Comparison of ENCODE assay signal across 11 cellular contexts in the genomic region with DNA sequence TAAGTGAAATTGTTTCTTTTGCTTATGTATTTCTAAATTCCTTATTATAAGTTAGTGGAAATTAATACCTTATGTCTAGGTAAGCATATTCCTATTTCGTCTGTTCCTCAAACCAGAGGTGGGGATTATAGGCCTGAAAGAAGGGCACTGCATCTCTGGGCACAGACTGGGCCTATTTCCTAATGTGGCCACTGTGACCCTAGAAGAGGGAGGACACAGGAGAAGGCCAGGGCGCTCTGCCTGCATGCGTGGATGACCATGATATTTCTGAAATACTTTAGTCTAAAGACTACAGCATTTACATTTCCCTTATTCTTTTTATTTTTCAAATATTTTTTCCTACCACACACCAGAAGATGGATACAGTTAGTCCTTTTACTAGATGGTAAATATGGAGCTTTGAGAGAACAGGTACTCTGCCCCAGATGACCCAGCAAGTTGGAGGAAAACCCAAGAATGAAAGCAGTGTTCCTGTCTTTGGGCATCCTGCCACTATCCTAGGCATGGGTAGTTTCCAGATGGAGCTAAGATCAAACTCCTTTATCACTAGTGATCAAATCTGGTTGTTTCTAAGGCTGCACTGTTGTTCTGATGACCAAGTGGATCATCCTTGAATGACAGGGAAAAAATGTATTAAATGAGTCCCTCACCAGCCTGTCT. TPM values are rescaled to one million over a fixed set of nuclear protein-coding genes. Genes with fewer than 3 reads are reported as not detected.
A peak's percentile ranks its signal among the peaks of the same experiment; 100 is the strongest.
DNase-seq lines count a peak whose midpoint lies in the region; ATAC-seq and TF ChIP-seq lines count a peak whose summit lies in the region.
"Had no signal": no experiment of that assay in that cellular context is flagged by ENCODE, and none has a peak within 500 bp of the region (broad histone marks: within the 10 kb centered on the region; RNA-seq: fewer than 3 reads in every experiment).

No MANE protein-coding gene starts in this region.

- in situ Hi-C loops in mammary epithelial cell (cut with MboI; ENCODE audit: low sequenced_read_pairs in 2 of 2) = no loop called here

- CTCF ChIA-PET in mammary epithelial cell (lab: Charles Lee; ENCODE audit: low non-redundant PET) = interaction anchor here (0.5 kb wide), 1 partner anchor 88 kb away, joined by 3 read pairs; no protein-coding TSS in a partner anchor
- CTCF ChIA-PET in naive thymus-derived CD4-positive, alpha-beta T cell (lab: Charles Lee) = interaction anchor here (0.9 kb wide), 1 partner anchor 22 kb away, joined by 3 read pairs; no protein-coding TSS in a partner anchor
- CTCF ChIA-PET in CD4-positive, alpha-beta memory T cell (lab: Charles Lee; ENCODE audit: partially characterized antibody) = no interaction called here

- TF ChIP-seq CTCF in HFFc6 (IDR thresholded peaks at IDR 0.05) (no peak), mammary epithelial cell (conservative IDR thresholded peaks at IDR 0.05 in 1 of 2, IDR thresholded peaks at IDR 0.05 in 1 of 2; ENCODE audit: extremely low read depth in 1 of 2, insufficient read depth in 1 of 2, low read depth in 1 of 2, low read length in 2 of 2) (no peak), lower lobe of right lung (IDR thresholded peaks at IDR 0.05) (no peak), spleen (IDR thresholded peaks at IDR 0.05 in 8 of 11, conservative IDR thresholded peaks at IDR 0.05 in 3 of 11) (no peak), mucosa of descending colon (IDR thresholded peaks at IDR 0.05) (no peak)

- 92% methylated on average over 3 of the region's 3 CpGs for WGBS in mammary epithelial cell (ENCODE audit: low coverage, missing lambda C conversion rate)
- WGBS in spleen, 5 donors = 88 to 97% (median 91%) methylated on average over 3 of the region's 3 CpGs

- peak; percentile 2 to 6 for ATAC-seq in lower lobe of right lung
- no peak for ATAC-seq in naive thymus-derived CD4-positive, alpha-beta T cell
- ATAC-seq in mucosa of descending colon = no peak
- ATAC-seq: stimulated activated naive B cell treated with anti-CD40 and anti-IgM and Interleukin-4, amounts not matched to agents 10 μg/mL and 1 μg/mL and 100 μg/mL, for 72 hours had no signal

- no peaks in the 10 kb centered on the region for H4K20me1 ChIP-seq in mammary epithelial cell (ENCODE audit: insufficient read depth, low read length)

- H3K27me3 ChIP-seq in mammary epithelial cell (ENCODE audit: insufficient read depth, low read length) (no peaks in the 10 kb centered on the region), lower lobe of right lung (ENCODE audit: low read depth) (no peaks in the 10 kb centered on the region), spleen (replicated peaks in 1 of 7) (no peaks in the 10 kb centered on the region)
- no peaks in the 10 kb centered on the region for H3K27me3 ChIP-seq in naive thymus-derived CD4-positive, alpha-beta T cell (ENCODE audit: control insufficient read depth in 2 of 2, insufficient read depth in 2 of 2, low read length in 2 of 2)
- H3K27me3 ChIP-seq in CD4-positive, alpha-beta memory T cell (ENCODE audit: insufficient read depth, low read length) = peaks cover 4% of the 10 kb centered on the region

- H3K36me3 Mint-ChIP-seq in HFFc6 (ENCODE audit: low read depth) = peaks cover 19% of the 10 kb centered on the region
- no peaks in the 10 kb centered on the region for H3K36me3 Mint-ChIP-seq in naive thymus-derived CD4-positive, alpha-beta T cell
- no peaks in the 10 kb centered on the region for H3K36me3 Mint-ChIP-seq in CD4-positive, alpha-beta memory T cell
- H3K36me3 Mint-ChIP-seq: stimulated activated naive B cell treated with anti-CD40 and anti-IgM and Interleukin-4, amounts not matched to agents 10 μg/mL and 1 μg/mL and 100 μg/mL, for 72 hours had no signal

- intact Hi-C loops in mammary epithelial cell (cut with micrococcal nuclease) (loop anchor here (1.0 to 2.0 kb wide), 4 partner anchors 9 to 37 kb away; no protein-coding TSS in a partner anchor), lower lobe of right lung (cut with DNase I) (no loop called here), spleen (cut with DNase I; ENCODE audit: low total_unique reads) (no loop called here), mucosa of descending colon (cut with DNase I, micrococcal nuclease) (no loop called here)
- intact Hi-C loops in naive thymus-derived CD4-positive, alpha-beta T cell (cut with micrococcal nuclease) = no loop called here
- intact Hi-C loops in CD4-positive, alpha-beta memory T cell (cut with micrococcal nuclease) = no loop called here

- DNase-seq in HFFc6 (no peak), mammary epithelial cell (no peak), lower lobe of right lung (no peak), spleen (no peak), GM19240 (ENCODE audit: insufficient read length, low spot score) (no peak), mucosa of descending colon (no peak)
- DNase-seq in naive thymus-derived CD4-positive, alpha-beta T cell = no peak
- DNase-seq in CD4-positive, alpha-beta memory T cell = no peak
- DNase-seq: MV-4-11; NCI-H774; stimulated activated naive B cell treated with anti-CD40 and anti-IgM and Interleukin-4, amounts not matched to agents 10 μg/mL and 1 μg/mL and 100 μg/mL, for 72 hours had no signal

- TF ChIP-seq POLR2A in spleen (IDR thresholded peaks at IDR 0.05) = no peak

- no peaks in the 10 kb centered on the region for H3K9me3 ChIP-seq in mammary epithelial cell (replicated peaks; ENCODE audit: insufficient read depth, low read length)
- no peaks in the 10 kb centered on the region for H3K9me3 ChIP-seq in lower lobe of right lung
- no peaks in the 10 kb centered on the region for H3K9me3 ChIP-seq in spleen
- H3K9me3 ChIP-seq in naive thymus-derived CD4-positive, alpha-beta T cell (ENCODE audit: control insufficient read depth in 2 of 3, low read length in 3 of 3) = no peaks in the 10 kb centered on the region
- no peaks in the 10 kb centered on the region for H3K9me3 ChIP-seq in mucosa of descending colon
- no peaks in the 10 kb centered on the region for H3K9me3 ChIP-seq in CD4-positive, alpha-beta memory T cell (ENCODE audit: control insufficient read depth in 1 of 2, low read length in 2 of 2)

- POLR2A ChIA-PET in naive thymus-derived CD4-positive, alpha-beta T cell (lab: Charles Lee) = no interaction called here
- POLR2A ChIA-PET in CD4-positive, alpha-beta memory T cell (lab: Charles Lee; ENCODE audit: partially characterized antibody) = no interaction called here

- peaks cover 72% of the 10 kb centered on the region for H3K79me2 ChIP-seq in mammary epithelial cell (ENCODE audit: insufficient read depth, low read length)

- H3K27ac Mint-ChIP-seq in HFFc6 = peak overlapping the region; percentile 92
- no peak overlapping the region for H3K27ac Mint-ChIP-seq in naive thymus-derived CD4-positive, alpha-beta T cell
- H3K27ac Mint-ChIP-seq in CD4-positive, alpha-beta memory T cell = no peak overlapping the region
- H3K27ac Mint-ChIP-seq: stimulated activated naive B cell treated with anti-CD40 and anti-IgM and Interleukin-4, amounts not matched to agents 10 μg/mL and 1 μg/mL and 100 μg/mL, for 72 hours had no signal

- H3K4me3 ChIP-seq in mammary epithelial cell (replicated peaks in 1 of 3; ENCODE audit: insufficient read depth in 1 of 3, low read depth in 2 of 3, low read length in 3 of 3) = no peak overlapping the region
- no peak overlapping the region for H3K4me3 ChIP-seq in lower lobe of right lung
- H3K4me3 ChIP-seq in spleen = no peak overlapping the region
- H3K4me3 ChIP-seq in naive thymus-derived CD4-positive, alpha-beta T cell (ENCODE audit: low read length) = no peak overlapping the region
- H3K4me3 ChIP-seq in mucosa of descending colon = no peak overlapping the region
- H3K4me3 ChIP-seq in CD4-positive, alpha-beta memory T cell (ENCODE audit: low read length in 2 of 2) = no peak overlapping the region

- no peaks in the 10 kb centered on the region for H3K27me3 Mint-ChIP-seq in HFFc6 (ENCODE audit: insufficient read depth)
- no peaks in the 10 kb centered on the region for H3K27me3 Mint-ChIP-seq in naive thymus-derived CD4-positive, alpha-beta T cell
- H3K27me3 Mint-ChIP-seq in CD4-positive, alpha-beta memory T cell = peaks cover 0 to 6% of the 10 kb centered on the region in 2 donors
- H3K27me3 Mint-ChIP-seq: stimulated activated naive B cell treated with anti-CD40 and anti-IgM and Interleukin-4, amounts not matched to agents 10 μg/mL and 1 μg/mL and 100 μg/mL, for 72 hours had no signal

- dilution Hi-C loops in mammary epithelial cell (cut with HindIII; ENCODE audit: low sequenced_read_pairs) = loop anchor here (5.0 kb wide), 1 partner anchor 35 kb away; no protein-coding TSS in a partner anchor

- peak overlapping the region; percentile 63 for H3K4me2 ChIP-seq in mammary epithelial cell (ENCODE audit: insufficient read depth, low read depth, low read length)

- H3K27ac ChIP-seq in mammary epithelial cell (ENCODE audit: insufficient read depth, low read depth, low read length) (peak overlapping the region; percentile 79), lower lobe of right lung (peak overlapping the region; percentile 71), spleen (peak overlapping the region in 5 of 8 donors; percentile 28 to 72 (median 53))
- H3K27ac ChIP-seq in naive thymus-derived CD4-positive, alpha-beta T cell (ENCODE audit: low read depth, low read length) = no peak overlapping the region
- no peak overlapping the region for H3K27ac ChIP-seq in CD4-positive, alpha-beta memory T cell (ENCODE audit: low read depth, low read length)

- peak overlapping the region; percentile 66 for H3K4me3 Mint-ChIP-seq in HFFc6
- H3K4me3 Mint-ChIP-seq in naive thymus-derived CD4-positive, alpha-beta T cell = no peak overlapping the region
- no peak overlapping the region for H3K4me3 Mint-ChIP-seq in CD4-positive, alpha-beta memory T cell
- H3K4me3 Mint-ChIP-seq: stimulated activated naive B cell treated with anti-CD40 and anti-IgM and Interleukin-4, amounts not matched to agents 10 μg/mL and 1 μg/mL and 100 μg/mL, for 72 hours had no signal

- peaks cover 74% of the 10 kb centered on the region for H3K4me1 ChIP-seq in mammary epithelial cell (ENCODE audit: insufficient read depth, low read length)
- peaks cover 64% of the 10 kb centered on the region for H3K4me1 ChIP-seq in lower lobe of right lung
- H3K4me1 ChIP-seq in spleen = peaks cover 0 to 35% (median 7%) of the 10 kb centered on the region in 6 donors
- no peaks in the 10 kb centered on the region for H3K4me1 ChIP-seq in naive thymus-derived CD4-positive, alpha-beta T cell (ENCODE audit: control insufficient read depth in 2 of 2, insufficient read depth in 2 of 2, low read length in 2 of 2)
- no peaks in the 10 kb centered on the region for H3K4me1 ChIP-seq in mucosa of descending colon (ENCODE audit: low read depth)
- no peaks in the 10 kb centered on the region for H3K4me1 ChIP-seq in CD4-positive, alpha-beta memory T cell (ENCODE audit: insufficient read depth, low read length)

- TSS peak; percentile 86 for BruUV-seq in mammary epithelial cell (replicated peaks; lab: Mats Ljungman, UMichigan)

- H3K36me3 ChIP-seq in mammary epithelial cell (ENCODE audit: insufficient read depth, low read length) (no peaks in the 10 kb centered on the region), lower lobe of right lung (no peaks in the 10 kb centered on the region), spleen (no peaks in the 10 kb centered on the region), mucosa of descending colon (ENCODE audit: low read depth) (no peaks in the 10 kb centered on the region)
- H3K36me3 ChIP-seq in naive thymus-derived CD4-positive, alpha-beta T cell (ENCODE audit: control insufficient read depth in 2 of 3, insufficient read depth in 3 of 3, low read length in 3 of 3) = no peaks in the 10 kb centered on the region
- no peaks in the 10 kb centered on the region for H3K36me3 ChIP-seq in CD4-positive, alpha-beta memory T cell (ENCODE audit: insufficient read depth, low read length)

- peaks cover 97% of the 10 kb centered on the region for H3K4me1 Mint-ChIP-seq in HFFc6 (ENCODE audit: low read depth)
- no peaks in the 10 kb centered on the region for H3K4me1 Mint-ChIP-seq in naive thymus-derived CD4-positive, alpha-beta T cell
- H3K4me1 Mint-ChIP-seq in CD4-positive, alpha-beta memory T cell = no peaks in the 10 kb centered on the region

- H2AFZ ChIP-seq in mammary epithelial cell (ENCODE audit: low read depth, low read length) = no peak overlapping the region

- no peaks in the 10 kb centered on the region for H3K9me3 Mint-ChIP-seq in HFFc6
- H3K9me3 Mint-ChIP-seq in naive thymus-derived CD4-positive, alpha-beta T cell = no peaks in the 10 kb centered on the region
- H3K9me3 Mint-ChIP-seq in CD4-positive, alpha-beta memory T cell = no peaks in the 10 kb centered on the region
- H3K9me3 Mint-ChIP-seq: stimulated activated naive B cell treated with anti-CD40 and anti-IgM and Interleukin-4, amounts not matched to agents 10 μg/mL and 1 μg/mL and 100 μg/mL, for 72 hours had no signal

- H3K9ac ChIP-seq in mammary epithelial cell (ENCODE audit: insufficient read depth, low read length) = peak overlapping the region; percentile 50

RNA-seq across cellular contexts. Expression of gene RUSC2, which starts 27.8 kb away (rescaled TPM):
- 10 to 100 TPM; 54.0 to 70.7 (median 59.9) TPM for total RNA-seq in HFFc6 (2021; fragmentation: NEBNext Ultra II Directional; extraction: Animal tissue kit (Norgen Biotek cat#: 25700))
- total RNA-seq in mammary epithelial cell (10 to 100 TPM; 27.3 to 30.0 TPM), lower lobe of right lung (23.6 TPM), spleen (10 to 100 TPM; 11.5 to 41.9 (median 15.0) TPM), mucosa of descending colon (10 to 100 TPM in 1 of 3 donors, 1 to 10 TPM in 2; 1.6 to 60.5 (median 6.6) TPM)
- polyA plus RNA-seq in mammary epithelial cell (8.6 TPM), spleen (10 to 100 TPM in 1 of 3 donors, 1 to 10 TPM in 2; 2.5 to 12.1 (median 5.3) TPM)
- 14.2 TPM for polyA minus RNA-seq in mammary epithelial cell
- total RNA-seq in naive thymus-derived CD4-positive, alpha-beta T cell = 1 to 10 TPM; 3.1 to 8.3 (median 5.4) TPM
- polyA plus RNA-seq in naive thymus-derived CD4-positive, alpha-beta T cell = under 1 TPM; 0.18 to 0.92 TPM
- under 1 TPM; 0.50 to 0.55 TPM for total RNA-seq in CD4-positive, alpha-beta memory T cell
- polyA plus RNA-seq in CD4-positive, alpha-beta memory T cell = under 1 TPM in 1 of 2 donors, not detected in 1; 0.05 TPM

Comparison
In these comparisons a context has a peak if more than half of its experiments do, and no peak if none do; other contexts are left out.
1. H3K27ac ChIP-seq: peak in mammary epithelial cell (single experiment), lower lobe of right lung (single experiment) and spleen (5 of 8); none in naive thymus-derived CD4-positive, alpha-beta T cell (single experiment) and CD4-positive, alpha-beta memory T cell (single experiment).
2. ATAC-seq: peak in lower lobe of right lung (2 of 2); none in naive thymus-derived CD4-positive, alpha-beta T cell (single experiment) and mucosa of descending colon (single experiment).